Comparison of ENCODE assay signal across 17 cellular contexts in genomic region chr1:68180441-68181164, GRCh38.
DNase-seq lines count a peak whose midpoint lies in the region; ATAC-seq and TF ChIP-seq lines count a peak whose summit lies in the region.
"Had no signal": no experiment of that assay in that cellular context is flagged by ENCODE, and none has a peak within 500 bp of the region (broad histone marks: within the 10 kb centered on the region; RNA-seq: fewer than 3 reads in every experiment).

No MANE protein-coding gene starts in this region.

- DNase-seq in NCI-H748 (lab: John Stamatoyannopoulos, UW; ENCODE audit: unreplicated experiment) (peak; percentile 20), NCI-H748 treated with DMSO at 0.1 percent for 48 hours (lab: John Stamatoyannopoulos, UW) (no peak), coronary artery (ENCODE audit: low spot score) (no peak), NCI-H446 treated with DMSO at 0.1 percent for 48 hours (lab: John Stamatoyannopoulos, UW) (no peak)
- no peak for DNase-seq in stimulated activated naive B cell treated with anti-CD40 and anti-IgM and Interleukin-4, amounts not matched to agents 10 μg/mL and 1 μg/mL and 100 μg/mL, for 72 hours
- no peak for DNase-seq in stimulated activated CD4-positive, alpha-beta T cell treated with anti-CD3 and anti-CD28 coated beads, Interleukin-4, amount 100 ng/mL, for 1 hour
- DNase-seq: activated CD4-positive, alpha-beta T cell treated with anti-CD3 and anti-CD28 coated beads for 1 hour; activated T-cell treated with anti-CD3 and anti-CD28 coated beads, Interleukin-2, amount 50 U/mL, for 24 hours; amniotic stem cell; mammary epithelial cell; PC-3; T-cell; upper lobe of left lung had no signal

- ATAC-seq in HG02623 (IDR thresholded peaks at IDR 0.05; ENCODE audit: unreplicated experiment) = peak; percentile 52
- peak; percentile 53 for ATAC-seq in HG03432 (IDR thresholded peaks at IDR 0.05; ENCODE audit: unreplicated experiment)
- peak; percentile 85 to 87 for ATAC-seq in stimulated activated naive B cell treated with anti-CD40 and anti-IgM and Interleukin-4, amounts not matched to agents 10 μg/mL and 1 μg/mL and 100 μg/mL, for 72 hours (replicated peaks)
- ATAC-seq: PC-3, T-cell had no signal

- peak overlapping the region; percentile 99 for H3K27ac Mint-ChIP-seq in stimulated activated naive B cell treated with anti-CD40 and anti-IgM and Interleukin-4, amounts not matched to agents 10 μg/mL and 1 μg/mL and 100 μg/mL, for 72 hours
- H3K27ac Mint-ChIP-seq: activated T-cell treated with anti-CD3 and anti-CD28 coated beads, Interleukin-2, amount 50 U/mL, for 24 hours; dendritic cell treated with granulocyte-macrophage colony-stimulating factor and Interleukin-4, amounts not matched to agents 40 ng/mL and 50 ng/mL, for 4 days; T-cell had no signal

- peaks cover 0 to 5% of the 10 kb centered on the region in 2 donors for H3K9me3 Mint-ChIP-seq in stimulated activated naive B cell treated with anti-CD40 and anti-IgM and Interleukin-4, amounts not matched to agents 10 μg/mL and 1 μg/mL and 100 μg/mL, for 72 hours
- H3K9me3 Mint-ChIP-seq: activated T-cell treated with anti-CD3 and anti-CD28 coated beads, Interleukin-2, amount 50 U/mL, for 24 hours; dendritic cell treated with granulocyte-macrophage colony-stimulating factor and Interleukin-4, amounts not matched to agents 40 ng/mL and 50 ng/mL, for 4 days; T-cell had no signal

- no peak overlapping the region for H3K4me3 ChIP-seq in coronary artery
- H3K4me3 ChIP-seq: upper lobe of left lung had no signal

- peak overlapping the region; percentile 15 to 65 for H3K4me3 Mint-ChIP-seq in stimulated activated naive B cell treated with anti-CD40 and anti-IgM and Interleukin-4, amounts not matched to agents 10 μg/mL and 1 μg/mL and 100 μg/mL, for 72 hours
- H3K4me3 Mint-ChIP-seq: activated T-cell treated with anti-CD3 and anti-CD28 coated beads, Interleukin-2, amount 50 U/mL, for 24 hours; dendritic cell treated with granulocyte-macrophage colony-stimulating factor and Interleukin-4, amounts not matched to agents 40 ng/mL and 50 ng/mL, for 4 days; T-cell had no signal

- H3K4me1 Mint-ChIP-seq in stimulated activated naive B cell treated with anti-CD40 and anti-IgM and Interleukin-4, amounts not matched to agents 10 μg/mL and 1 μg/mL and 100 μg/mL, for 72 hours = peaks cover 19 to 41% of the 10 kb centered on the region in 2 donors
- H3K4me1 Mint-ChIP-seq: T-cell had no signal

- H3K27ac ChIP-seq in coronary artery = no peak overlapping the region
- H3K27ac ChIP-seq: 22Rv1, upper lobe of left lung had no signal

- H3K27me3 Mint-ChIP-seq in stimulated activated naive B cell treated with anti-CD40 and anti-IgM and Interleukin-4, amounts not matched to agents 10 μg/mL and 1 μg/mL and 100 μg/mL, for 72 hours = peaks cover 7 to 12% of the 10 kb centered on the region in 2 donors
- H3K27me3 Mint-ChIP-seq: dendritic cell treated with granulocyte-macrophage colony-stimulating factor and Interleukin-4, amounts not matched to agents 40 ng/mL and 50 ng/mL, for 4 days had no signal

- H3K36me3 Mint-ChIP-seq in stimulated activated naive B cell treated with anti-CD40 and anti-IgM and Interleukin-4, amounts not matched to agents 10 μg/mL and 1 μg/mL and 100 μg/mL, for 72 hours = peaks cover 0 to 11% of the 10 kb centered on the region in 2 donors
- H3K36me3 Mint-ChIP-seq: T-cell had no signal

- no peak for TF ChIP-seq CTCF in coronary artery (IDR thresholded peaks at IDR 0.05)
